Comparison of ENCODE assay signal across 17 cellular contexts in the genomic region with DNA sequence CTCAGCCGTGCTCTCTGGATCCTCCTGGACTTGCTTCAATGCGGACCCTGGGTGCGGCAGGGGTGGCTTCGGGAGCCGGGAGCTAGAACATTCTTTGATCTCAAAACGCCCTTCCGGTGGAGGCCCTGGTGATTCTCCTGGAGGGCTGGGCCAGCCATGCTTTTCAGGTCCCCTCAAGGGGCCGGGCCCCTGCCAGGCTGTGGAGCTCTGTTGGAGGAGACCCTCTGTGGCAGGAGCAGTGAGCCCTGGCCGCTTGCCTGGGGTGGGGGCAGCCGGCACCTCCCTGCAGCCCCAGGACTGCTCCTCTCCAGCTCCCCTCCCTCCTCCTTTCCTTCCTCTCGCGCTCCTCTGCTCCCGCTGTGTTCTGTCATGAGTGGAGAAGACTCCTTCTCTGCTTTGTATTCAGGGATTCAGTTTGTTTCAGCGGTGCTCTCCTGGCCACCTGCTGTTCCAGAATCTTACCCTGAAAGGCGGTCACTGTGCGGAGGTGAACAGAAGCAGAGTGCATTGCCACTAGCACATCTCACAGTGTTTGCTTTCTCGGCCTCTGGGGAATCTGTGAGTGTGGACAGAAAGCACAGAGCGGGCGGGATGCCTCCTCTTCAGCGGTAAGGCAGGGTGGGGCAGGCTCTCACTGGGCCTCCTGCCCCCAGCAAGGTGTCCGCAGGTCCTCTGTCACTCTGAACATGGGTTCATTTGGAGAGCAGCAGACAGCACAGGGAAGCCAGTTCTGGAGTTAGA.
A peak's percentile ranks its signal among the peaks of the same experiment; 100 is the strongest.
DNase-seq lines count a peak whose midpoint lies in the region; ATAC-seq and TF ChIP-seq lines count a peak whose summit lies in the region.
"Had no signal": no experiment of that assay in that cellular context is flagged by ENCODE, and none has a peak within 500 bp of the region (broad histone marks: within the 10 kb centered on the region; RNA-seq: fewer than 3 reads in every experiment).

No MANE protein-coding gene starts in this region.

- no peaks in the 10 kb centered on the region for H3K27me3 ChIP-seq in BLaER1 treated with 17β-estradiol and CSF1 and Interleukin-3, amounts not matched to agents 10 nM and 100 nM
- H3K27me3 ChIP-seq in H9 (ENCODE audit: insufficient read depth, low read length) = no peaks in the 10 kb centered on the region
- no peaks in the 10 kb centered on the region for H3K27me3 ChIP-seq in mesenchymal stem cell (ENCODE audit: control insufficient read depth in 1 of 2, insufficient read depth in 1 of 2, low read length in 2 of 2)
- H3K27me3 ChIP-seq in vagina = no peaks in the 10 kb centered on the region

- H3K4me2 ChIP-seq in BLaER1 treated with 17β-estradiol and CSF1 and Interleukin-3, amounts not matched to agents 10 nM and 100 nM = peak overlapping the region in 9 of 11 experiments; percentile 17 to 69 (median 55); a peak in 17 of 22 replicates
- H3K4me2 ChIP-seq in H9 (ENCODE audit: insufficient read depth, insufficient read length, low read length) (no peak overlapping the region), mesenchymal stem cell (ENCODE audit: low read length, poor library complexity, severe bottlenecking) (no peak overlapping the region)

- no peak overlapping the region for H3K23ac ChIP-seq in H9 (ENCODE audit: insufficient read length, low read depth, low read length)
- no peak overlapping the region for H3K23ac ChIP-seq in mesenchymal stem cell (ENCODE audit: low read length in 2 of 2)

- H3K36me3 ChIP-seq in BLaER1 treated with 17β-estradiol and CSF1 and Interleukin-3, amounts not matched to agents 10 nM and 100 nM = peaks cover 0 to 60% (median 24%) of the 10 kb centered on the region in 11 experiments; a peak in 12 of 22 replicates
- H3K36me3 ChIP-seq in mesenchymal stem cell (ENCODE audit: control insufficient read depth in 1 of 2, insufficient read depth in 2 of 2, low read depth in 1 of 2, low read length in 2 of 2) (peaks cover 4 to 25% of the 10 kb centered on the region in 2 experiments), vagina (no peaks in the 10 kb centered on the region)

- ATAC-seq in HG03432 (IDR thresholded peaks at IDR 0.05; ENCODE audit: unreplicated experiment) = no peak
- ATAC-seq: K562, left colon had no signal

- H3K36me3 Mint-ChIP-seq in H9 (ENCODE audit: insufficient read depth in 1 of 3, low read depth in 3 of 3) = peaks cover 0 to 6% (median 0%) of the 10 kb centered on the region in 3 experiments; a peak in 1 of 7 replicates

- H3K9me3 ChIP-seq in BLaER1 treated with 17β-estradiol and CSF1 and Interleukin-3, amounts not matched to agents 10 nM and 100 nM (replicated peaks in 1 of 11) = no peaks in the 10 kb centered on the region
- H3K9me3 ChIP-seq in H9 (ENCODE audit: control insufficient read depth, low read depth, low read length) = no peaks in the 10 kb centered on the region
- H3K9me3 ChIP-seq in mesenchymal stem cell (ENCODE audit: control insufficient read depth, low read length) = no peaks in the 10 kb centered on the region
- no peaks in the 10 kb centered on the region for H3K9me3 ChIP-seq in vagina

- intact Hi-C loops in vagina (cut with DNase I) = no loop called here

- H2BK15ac ChIP-seq in H9 (ENCODE audit: low read depth, low read length) = no peak overlapping the region
- H2BK15ac ChIP-seq in mesenchymal stem cell (ENCODE audit: low read depth, poor library complexity, severe bottlenecking) = no peak overlapping the region

- H3K14ac ChIP-seq in H9 (ENCODE audit: insufficient read depth, low read length) (no peak overlapping the region; the same call in 1 of the 2 replicates), mesenchymal stem cell (ENCODE audit: low read length in 2 of 2) (no peak overlapping the region)

- no peaks in the 10 kb centered on the region for H3K79me2 ChIP-seq in H9 (ENCODE audit: insufficient read depth, low read length)

- no peak overlapping the region for H3K27ac ChIP-seq in BLaER1 treated with 17β-estradiol and CSF1 and Interleukin-3, amounts not matched to agents 10 nM and 100 nM
- H3K27ac ChIP-seq in H9 (ENCODE audit: insufficient read length, low read depth, low read length) (no peak overlapping the region), mesenchymal stem cell (ENCODE audit: low read length, poor library complexity, severe bottlenecking) (no peak overlapping the region), vagina (no peak overlapping the region)

- WGBS in H9 (ENCODE audit: extremely low coverage, insufficient read length, low lambda C conversion rate) = no CpG with 5 or more reads among the region's 21 CpGs
- WGBS in mesenchymal stem cell = 88% methylated on average over 20 of the region's 21 CpGs

- H2BK20ac ChIP-seq in H9 (ENCODE audit: low read depth, low read length, poor library complexity, severe bottlenecking) = no peak overlapping the region

- H2AFZ ChIP-seq in H9 (ENCODE audit: low read length) (no peak overlapping the region), mesenchymal stem cell (ENCODE audit: low read depth, low read length) (no peak overlapping the region)

- no peak for DNase-seq in H9
- DNase-seq in NCI-H526 treated with DMSO at 0.1 percent for 48 hours (lab: John Stamatoyannopoulos, UW) = peak; percentile 77
- no peak for DNase-seq in mesenchymal stem cell
- DNase-seq in HPDE6-E6E7 (ENCODE audit: extremely low spot score) = no peak
- DNase-seq in NCI-H524 treated with DMSO at 0.1 percent for 48 hours (lab: John Stamatoyannopoulos, UW) = no peak
- no peak for DNase-seq in vagina (ENCODE audit: extremely low spot score in 2 of 2)
- DNase-seq: activated CD4-positive, alpha-beta T cell treated with anti-CD3 and anti-CD28 coated beads, Interleukin-2, amount 10 ng/mL, durations not matched to agents 24 days and 14 days; central memory CD4-positive, alpha-beta T cell; foreskin fibroblast; HFFc6; left colon; NCI-H1694 treated with DMSO at 0.1 percent for 48 hours; substantia nigra had no signal

- H2BK120ac ChIP-seq in H9 (ENCODE audit: low read depth, low read length, poor library complexity, severe bottlenecking) = no peak overlapping the region
- no peak overlapping the region for H2BK120ac ChIP-seq in mesenchymal stem cell (ENCODE audit: low read depth, low read length)

- H2BK5ac ChIP-seq in H9 (ENCODE audit: insufficient read length, low read length) (no peak overlapping the region), mesenchymal stem cell (ENCODE audit: low read depth, low read length, poor library complexity, severe bottlenecking) (peak overlapping the region; percentile 66)

- H3K27ac Mint-ChIP-seq in H9 = peak overlapping the region; percentile 79 to 96 (median 85); a peak in 5 of 7 replicates
- H3K27ac Mint-ChIP-seq: activated CD4-positive, alpha-beta T cell treated with anti-CD3 and anti-CD28 coated beads, Interleukin-2, amount 10 ng/mL, durations not matched to agents 24 days and 14 days; HFFc6; T-helper 2 cell treated with Interferon-gamma antibody and Interleukin-4, amounts not matched to agents 5 μg/mL and 100 μg/mL, for 36 hours had no signal

- H3K27me3 Mint-ChIP-seq in H9 (ENCODE audit: low read depth) = no peaks in the 10 kb centered on the region; the same call in 1 of the 2 replicates
- H3K27me3 Mint-ChIP-seq: activated CD4-positive, alpha-beta T cell treated with anti-CD3 and anti-CD28 coated beads, Interleukin-2, amount 10 ng/mL, durations not matched to agents 24 days and 14 days had no signal

- no peaks in the 10 kb centered on the region for H3K23me2 ChIP-seq in H9 (ENCODE audit: insufficient read length, low read depth, low read length, poor library complexity, severe bottlenecking)

- TF ChIP-seq POLR2A in vagina (IDR thresholded peaks at IDR 0.05) = no peak

- H2AK5ac ChIP-seq in H9 (ENCODE audit: insufficient read length, low read length) = no peak overlapping the region
- no peak overlapping the region for H2AK5ac ChIP-seq in mesenchymal stem cell (ENCODE audit: low read length, severe bottlenecking)

- H3K18ac ChIP-seq in H9 (ENCODE audit: insufficient read length, low read depth, low read length) = no peak overlapping the region
- H3K18ac ChIP-seq in mesenchymal stem cell (ENCODE audit: low read depth in 1 of 2, low read length in 2 of 2) = no peak overlapping the region

- no peak overlapping the region for H4K91ac ChIP-seq in H9 (ENCODE audit: insufficient read length, low read depth, low read length)
- peak overlapping the region; percentile 36 for H4K91ac ChIP-seq in mesenchymal stem cell (ENCODE audit: low read length)

- H3K4me3 Mint-ChIP-seq in H9 = no peak overlapping the region
- H3K4me3 Mint-ChIP-seq: activated CD4-positive, alpha-beta T cell treated with anti-CD3 and anti-CD28 coated beads, Interleukin-2, amount 10 ng/mL, durations not matched to agents 24 days and 14 days; HFFc6; T-helper 2 cell treated with Interferon-gamma antibody and Interleukin-4, amounts not matched to agents 5 μg/mL and 100 μg/mL, for 36 hours had no signal

- no peak for TF ChIP-seq CTCF in H9 (conservative IDR thresholded peaks at IDR 0.05)
- no peak for TF ChIP-seq CTCF in vagina (IDR thresholded peaks at IDR 0.05)

- H3K4ac ChIP-seq in H9 (ENCODE audit: low read depth, low read length) (no peak overlapping the region), mesenchymal stem cell (ENCODE audit: low read depth in 1 of 2, low read length in 2 of 2) (peak overlapping the region in 1 of 2 experiments; percentile 9)

- H3K9me3 Mint-ChIP-seq in H9 = no peaks in the 10 kb centered on the region
- H3K9me3 Mint-ChIP-seq: activated CD4-positive, alpha-beta T cell treated with anti-CD3 and anti-CD28 coated beads, Interleukin-2, amount 10 ng/mL, durations not matched to agents 24 days and 14 days; HFFc6; T-helper 2 cell treated with Interferon-gamma antibody and Interleukin-4, amounts not matched to agents 5 μg/mL and 100 μg/mL, for 36 hours had no signal

- H3K56ac ChIP-seq in H9 (ENCODE audit: insufficient read length, low read depth, low read length) = no peak overlapping the region

- H3K79me1 ChIP-seq in H9 (ENCODE audit: insufficient read depth, low read depth, low read length, poor library complexity, severe bottlenecking) (no peaks in the 10 kb centered on the region), mesenchymal stem cell (replicated peaks; ENCODE audit: low read length, poor library complexity, severe bottlenecking) (peaks cover 38% of the 10 kb centered on the region)

- no peak overlapping the region for H4K5ac ChIP-seq in H9 (ENCODE audit: insufficient read length, low read depth, low read length)

- H2BK12ac ChIP-seq in H9 (ENCODE audit: insufficient read length, low read depth, low read length) = no peak overlapping the region
- H2BK12ac ChIP-seq in mesenchymal stem cell (ENCODE audit: low read length in 2 of 2) = no peak overlapping the region

- no peak overlapping the region for H3K4me3 ChIP-seq in BLaER1 treated with 17β-estradiol and CSF1 and Interleukin-3, amounts not matched to agents 10 nM and 100 nM
- H3K4me3 ChIP-seq in mesenchymal stem cell (ENCODE audit: insufficient read depth in 1 of 2, low read depth in 1 of 2, low read length in 2 of 2) = no peak overlapping the region
- H3K4me3 ChIP-seq in vagina = no peak overlapping the region
- H3K4me3 ChIP-seq: K562 had no signal

- peaks cover 21 to 42% (median 33%) of the 10 kb centered on the region in 10 experiments; a peak in 19 of 20 replicates for H3K4me1 ChIP-seq in BLaER1 treated with 17β-estradiol and CSF1 and Interleukin-3, amounts not matched to agents 10 nM and 100 nM
- H3K4me1 ChIP-seq in H9 (ENCODE audit: insufficient read depth, low read length) (no peaks in the 10 kb centered on the region), mesenchymal stem cell (ENCODE audit: control insufficient read depth, insufficient read depth, low read depth, low read length) (peaks cover 35% of the 10 kb centered on the region), vagina (peaks cover 10% of the 10 kb centered on the region)

- H3T11ph ChIP-seq in H9 (ENCODE audit: low read length) = no peak overlapping the region

- peaks cover 49 to 99% (median 77%) of the 10 kb centered on the region in 11 experiments; a peak in 21 of 22 replicates for H4K20me1 ChIP-seq in BLaER1 treated with 17β-estradiol and CSF1 and Interleukin-3, amounts not matched to agents 10 nM and 100 nM
- no peaks in the 10 kb centered on the region for H4K20me1 ChIP-seq in H9 (ENCODE audit: control insufficient read depth, insufficient read depth, insufficient read length)

- H3K9ac ChIP-seq in BLaER1 treated with 17β-estradiol and CSF1 and Interleukin-3, amounts not matched to agents 10 nM and 100 nM = peak overlapping the region in 4 of 11 experiments; percentile 13 to 40 (median 26); a peak in 5 of 22 replicates
- H3K9ac ChIP-seq in H9 (ENCODE audit: extremely low read depth, insufficient read length, low read length) (no peak overlapping the region), mesenchymal stem cell (ENCODE audit: low read length) (no peak overlapping the region)

- H3K4me1 Mint-ChIP-seq in H9 = peaks cover 5 to 26% of the 10 kb centered on the region in 2 experiments

- H4K8ac ChIP-seq in H9 (replicated peaks; ENCODE audit: insufficient read length, low read depth, low read length) (no peak overlapping the region), mesenchymal stem cell (ENCODE audit: low read length) (no peak overlapping the region)

Comparison
In these comparisons a context has a peak if more than half of its experiments do, and no peak if none do; other contexts are left out.
1. H3K4me2 ChIP-seq: peak in BLaER1 treated with 17β-estradiol and CSF1 and Interleukin-3, amounts not matched to agents 10 nM and 100 nM (9 of 11); none in H9 (single experiment) and mesenchymal stem cell (single experiment).